ENCODE assay signal across 11 cellular contexts in the genomic region with DNA sequence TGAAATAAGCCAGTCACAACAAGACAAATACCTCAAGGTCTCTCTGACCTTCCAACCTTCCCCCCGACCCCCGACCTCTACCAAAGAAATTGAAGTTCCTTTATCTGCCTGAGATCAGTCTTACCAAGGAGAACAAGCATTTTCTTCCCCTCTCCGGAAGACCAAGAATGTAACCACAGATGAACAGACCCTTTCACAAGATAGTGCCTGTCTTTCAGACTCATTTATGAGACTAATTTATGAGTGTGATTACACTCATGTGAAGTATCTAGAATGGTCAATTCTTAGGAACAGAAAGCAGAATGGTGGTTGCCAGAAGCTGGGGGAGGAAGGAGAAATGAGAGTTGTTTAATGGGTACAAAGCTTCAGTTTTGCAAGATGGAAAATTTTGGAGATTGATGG.
DNase-seq lines count a peak whose midpoint lies in the region; ATAC-seq and TF ChIP-seq lines count a peak whose summit lies in the region.
"Had no signal": no experiment of that assay in that cellular context is flagged by ENCODE, and none has a peak within 500 bp of the region (broad histone marks: within the 10 kb centered on the region; RNA-seq: fewer than 3 reads in every experiment).

No MANE protein-coding gene starts in this region.

- H3K9me3 Mint-ChIP-seq in CD14-positive monocyte: peaks cover 0 to 4% (median 0%) of the 10 kb centered on the region in 7 donors
- H3K9me3 Mint-ChIP-seq: nephron had no signal

- H3K27me3 Mint-ChIP-seq in CD14-positive monocyte (ENCODE audit: low read depth in 3 of 3): no peaks in the 10 kb centered on the region
- H3K27me3 Mint-ChIP-seq: CD4-positive, CD25-positive, alpha-beta regulatory T cell had no signal

- H3K27ac Mint-ChIP-seq in CD14-positive monocyte: peak overlapping the region; percentile 79 to 98 (median 95)
- H3K27ac Mint-ChIP-seq: nephron had no signal

- H3K4me1 ChIP-seq in iPS-20b (ENCODE audit: insufficient read depth, low read length): peaks cover 23% of the 10 kb centered on the region; the same call in 1 of the 2 replicates
- no peaks in the 10 kb centered on the region for H3K4me1 ChIP-seq in mucosa of descending colon (ENCODE audit: low read depth)

- no peak overlapping the region for H3K4me3 ChIP-seq in iPS-20b (ENCODE audit: low read length)
- no peak overlapping the region for H3K4me3 ChIP-seq in mucosa of descending colon

- peak; percentile 59 for ATAC-seq in GM21390 (IDR thresholded peaks at IDR 0.05; ENCODE audit: unreplicated experiment)
- no peak for ATAC-seq in mucosa of descending colon

- peak overlapping the region; percentile 57; the same call in 1 of the 2 replicates for H3K9ac ChIP-seq in iPS-20b (ENCODE audit: low read depth, low read length)

- H3K36me3 Mint-ChIP-seq in CD14-positive monocyte: no peaks in the 10 kb centered on the region
- H3K36me3 Mint-ChIP-seq: CD4-positive, CD25-positive, alpha-beta regulatory T cell had no signal

- H3K4me3 Mint-ChIP-seq in CD14-positive monocyte: peak overlapping the region in 1 of 2 donors; percentile 67
- H3K4me3 Mint-ChIP-seq: CD4-positive, CD25-positive, alpha-beta regulatory T cell; nephron had no signal

- H3K9me3 ChIP-seq in iPS-20b (ENCODE audit: insufficient read depth, low read depth, low read length) (no peaks in the 10 kb centered on the region), mucosa of descending colon (no peaks in the 10 kb centered on the region)

- TF ChIP-seq CTCF in CD14-positive monocyte (IDR thresholded peaks at IDR 0.05) (no peak), mucosa of descending colon (IDR thresholded peaks at IDR 0.05) (no peak)

- H3K27ac ChIP-seq in iPS-20b (ENCODE audit: low read length): peak overlapping the region; percentile 60

- no peaks in the 10 kb centered on the region for H3K27me3 ChIP-seq in iPS-20b (ENCODE audit: insufficient read depth, low read length)

- H3K36me3 ChIP-seq in iPS-20b (ENCODE audit: insufficient read depth, low read depth, low read length) (no peaks in the 10 kb centered on the region), mucosa of descending colon (ENCODE audit: low read depth) (no peaks in the 10 kb centered on the region)

- H3K4me1 Mint-ChIP-seq in CD14-positive monocyte: peaks cover 26% of the 10 kb centered on the region
- H3K4me1 Mint-ChIP-seq: CD4-positive, CD25-positive, alpha-beta regulatory T cell; nephron had no signal

- no peak for DNase-seq in CD14-positive monocyte (ENCODE audit: low spot score)
- DNase-seq in NOMO-1 treated with DMSO at 0.1 percent for 48 hours (lab: John Stamatoyannopoulos, UW; ENCODE audit: unreplicated experiment): peak; percentile 83
- no peak for DNase-seq in G401 (ENCODE audit: low spot score)
- DNase-seq in mucosa of descending colon: no peak
- DNase-seq in SK-N-DZ (ENCODE audit: low spot score): no peak
- DNase-seq in cerebellar cortex (ENCODE audit: low spot score): no peak
- DNase-seq: CD4-positive, CD25-positive, alpha-beta regulatory T cell; NCI-H2171 treated with DMSO at 0.1 percent for 48 hours had no signal

- intact Hi-C loops in CD14-positive monocyte (cut with micrococcal nuclease) (no loop called here), mucosa of descending colon (cut with DNase I, micrococcal nuclease) (no loop called here)

- in situ Hi-C loops in G401 (cut with HindIII; ENCODE audit: low sequenced_read_pairs): no loop called here
